1 cellular context compared by ENCODE assay signal in genomic region chr3:138767498-138768104, GRCh38.
TF ChIP-seq lines count a peak whose summit lies in the region.

No MANE protein-coding gene starts in this region.

TF ChIP-seq in IMR-90, 13 proteins besides CTCF, POLR2A, EP300 and RAD21:
- TF ChIP-seq CEBPB (IDR thresholded peaks at IDR 0.05; ENCODE audit: low read depth, low read length) (no peak), MAZ (IDR thresholded peaks at IDR 0.05; ENCODE audit: borderline replicate concordance, low read depth, low read length) (no peak), FOS (IDR thresholded peaks at IDR 0.05; ENCODE audit: low read depth, low read length) (no peak), SMC3 (IDR thresholded peaks at IDR 0.05; ENCODE audit: low read depth, low read length) (no peak), MXI1 (IDR thresholded peaks at IDR 0.05; ENCODE audit: borderline replicate concordance, low read depth, low read length) (no peak), CHD1 (IDR thresholded peaks at IDR 0.05; ENCODE audit: low read depth, low read length) (no peak), MAFK (IDR thresholded peaks at IDR 0.05; ENCODE audit: low read depth, low read length) (no peak), RCOR1 (IDR thresholded peaks at IDR 0.05; ENCODE audit: insufficient replicate concordance, low read length) (no peak), BHLHE40 (IDR thresholded peaks at IDR 0.05; ENCODE audit: low read depth, low read length) (no peak), NFE2L2 (IDR thresholded peaks at IDR 0.05; ENCODE audit: low read depth, low read length) (no peak), USF2 (IDR thresholded peaks at IDR 0.05; ENCODE audit: low read depth, low read length) (no peak), RFX5 (IDR thresholded peaks at IDR 0.05; ENCODE audit: low read depth, low read length) (no peak)
TF ChIP-seq in IMR-90: peak in this region for 0.
